19 cellular contexts compared by ENCODE assay signal in the genomic region with DNA sequence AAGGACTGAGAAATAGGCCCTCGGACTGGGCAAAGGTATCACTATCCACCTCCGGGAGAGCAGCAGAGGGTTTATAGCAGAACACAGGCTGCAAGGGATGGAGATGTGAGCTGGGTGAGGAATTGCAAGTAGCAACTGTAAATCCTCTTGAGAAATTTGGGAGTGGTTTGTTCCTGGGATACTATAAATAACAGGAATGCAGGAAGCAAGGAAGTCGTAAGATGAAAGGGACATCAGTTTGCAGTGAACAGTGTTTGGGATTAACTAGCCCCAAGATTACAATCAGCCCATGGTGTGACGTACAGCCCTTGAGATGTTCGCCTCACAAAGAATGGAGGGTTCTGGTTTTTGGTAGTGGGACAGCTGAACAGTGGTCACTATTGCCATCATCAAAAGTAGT.
DNase-seq lines count a peak whose midpoint lies in the region; ATAC-seq and TF ChIP-seq lines count a peak whose summit lies in the region.
"Had no signal": no experiment of that assay in that cellular context is flagged by ENCODE, and none has a peak within 500 bp of the region (broad histone marks: within the 10 kb centered on the region; RNA-seq: fewer than 3 reads in every experiment).

No MANE protein-coding gene starts in this region.

- no peak overlapping the region for H3K4me2 ChIP-seq in DND-41 (ENCODE audit: insufficient read depth, low read length)

- no peak for ATAC-seq in DND-41 (ENCODE audit: insufficient read depth, low read depth)
- ATAC-seq: PC-3 had no signal

- H3K79me2 ChIP-seq in DND-41 (ENCODE audit: insufficient read depth, low read length), result no peaks in the 10 kb centered on the region

- H3K9ac ChIP-seq in DND-41 (ENCODE audit: low read depth, low read length), result no peak overlapping the region

- TF ChIP-seq CTCF in DND-41 (IDR thresholded peaks at IDR 0.05; ENCODE audit: borderline replicate concordance, extremely low read depth, low read length, poor library complexity, severe bottlenecking) (no peak), retinal pigment epithelial cell (conservative IDR thresholded peaks at IDR 0.05; ENCODE audit: low read depth, low read length) (no peak)

- DNase-seq in DND-41 (no peak), LoVo (ENCODE audit: low spot score) (peak; percentile 58), left kidney (ENCODE audit: low read depth, low spot score) (peak; percentile 6), retinal pigment epithelial cell (ENCODE audit: low read depth) (peak; percentile 81), DMS79 treated with DMSO at 0.1 percent for 48 hours (lab: John Stamatoyannopoulos, UW) (no peak), NCI-H2171 (lab: John Stamatoyannopoulos, UW) (no peak), C1 segment of cervical spinal cord (lab: John Stamatoyannopoulos, UW) (no peak), cerebellar nuclear complex (lab: John Stamatoyannopoulos, UW) (no peak)
- DNase-seq: AML-193, GDM1, H7, Kasumi-1, NCI-H1105, NCI-H1694, NCI-H2081 treated with DMSO at 0.1 percent for 48 hours, NCI-H510A treated with DMSO at 0.1 percent for 48 hours, PC-3, SIG-M5 had no signal

- H3K27ac ChIP-seq in DND-41 (ENCODE audit: low read length), result 0 out of 2 replicates have a peak overlapping the region, but pooled peaks have one; percentile 5
- H3K27ac ChIP-seq: RWPE1 had no signal

- H3K9me3 ChIP-seq in DND-41 (ENCODE audit: insufficient read depth, low read length, severe bottlenecking), result no peaks in the 10 kb centered on the region

- peaks cover 24% of the 10 kb centered on the region for H3K4me1 ChIP-seq in DND-41 (ENCODE audit: insufficient read depth, low read length)

- H3K27me3 ChIP-seq in DND-41 (ENCODE audit: insufficient read depth, low read length, poor library complexity), result no peaks in the 10 kb centered on the region

- H3K36me3 ChIP-seq in DND-41 (ENCODE audit: insufficient read depth, low read length), result no peaks in the 10 kb centered on the region

- H3K4me3 ChIP-seq in DND-41 (ENCODE audit: low read depth in 1 of 2, low read length in 2 of 2) (no peak overlapping the region), retinal pigment epithelial cell (ENCODE audit: low read length) (no peak overlapping the region)

- peak overlapping the region; percentile 21; the same call in 1 of the 2 replicates for H2AFZ ChIP-seq in DND-41 (ENCODE audit: low read depth, low read length)

- H4K20me1 ChIP-seq in DND-41 (ENCODE audit: insufficient read depth, low read length), result no peaks in the 10 kb centered on the region

Comparison
In these comparisons a context has a peak if more than half of its experiments do, and no peak if none do; other contexts are left out.
1. DNase-seq: peak in LoVo (single experiment), left kidney (single experiment) and retinal pigment epithelial cell (single experiment); none in DND-41 (single experiment), DMS79 treated with DMSO at 0.1 percent for 48 hours (single experiment), NCI-H2171 (single experiment), C1 segment of cervical spinal cord (0 of 14) and cerebellar nuclear complex (0 of 2).